16 cellular contexts compared by ENCODE assay signal in genomic region chr9:91532325-91532724, GRCh38.
DNase-seq lines count a peak whose midpoint lies in the region; ATAC-seq and TF ChIP-seq lines count a peak whose summit lies in the region.
"Had no signal": no experiment of that assay in that cellular context is flagged by ENCODE, and none has a peak within 500 bp of the region (broad histone marks: within the 10 kb centered on the region; RNA-seq: fewer than 3 reads in every experiment).

No MANE protein-coding gene starts in this region.

- H3K27me3 Mint-ChIP-seq in activated T-helper 17 cell treated with anti-CD3 and anti-CD28 coated beads, Interleukin-2, amount 50 U/mL, for 72 hours: peaks cover 14% of the 10 kb centered on the region

- H3K27ac ChIP-seq in IMR-90 (ENCODE audit: insufficient read depth, low read length) (no peak overlapping the region), upper lobe of right lung (no peak overlapping the region), colonic mucosa (no peak overlapping the region)
- H3K27ac ChIP-seq: SJSA1 had no signal

- TF ChIP-seq POLR2A in IMR-90 (IDR thresholded peaks at IDR 0.05; ENCODE audit: low read depth, low read length): no peak

- no peak overlapping the region for H3K4ac ChIP-seq in IMR-90 (ENCODE audit: low read depth, low read length)

- no peak overlapping the region for H2AK5ac ChIP-seq in IMR-90 (ENCODE audit: low read depth, low read length)

- H4K20me1 ChIP-seq in IMR-90 (ENCODE audit: insufficient read depth, low read length): no peaks in the 10 kb centered on the region

- no peak overlapping the region for H3K23ac ChIP-seq in IMR-90 (ENCODE audit: low read depth, low read length)

- H3K36me3 ChIP-seq in IMR-90 (ENCODE audit: control insufficient read depth, insufficient read depth, low read length) (no peaks in the 10 kb centered on the region), upper lobe of right lung (no peaks in the 10 kb centered on the region), colonic mucosa (no peaks in the 10 kb centered on the region)
- H3K36me3 ChIP-seq: BE2C, SJSA1 had no signal

- H3K27me3 ChIP-seq in IMR-90 (ENCODE audit: control insufficient read depth, insufficient read depth, low read length) (no peaks in the 10 kb centered on the region), upper lobe of right lung (peaks cover 6% of the 10 kb centered on the region), colonic mucosa (no peaks in the 10 kb centered on the region)
- H3K27me3 ChIP-seq: SJSA1 had no signal

- no CpG with 5 or more reads among the region's 3 CpGs for WGBS in IMR-90 (ENCODE audit: extremely low coverage in 2 of 2, insufficient read length in 1 of 2), 2 experiments

- dilution Hi-C loops in IMR-90 (cut with HindIII; ENCODE audit: low sequenced_read_pairs, unreplicated experiment): no loop called here

- no peak overlapping the region for H3K56ac ChIP-seq in IMR-90 (ENCODE audit: extremely low read depth, insufficient read depth, low read length)

- H2BK5ac ChIP-seq in IMR-90 (ENCODE audit: low read depth, low read length, poor library complexity, severe bottlenecking): no peak overlapping the region

- no peak for TF ChIP-seq RAD21 in IMR-90 (IDR thresholded peaks at IDR 0.05; ENCODE audit: low read length)

- no peak overlapping the region for H4K5ac ChIP-seq in IMR-90 (ENCODE audit: low read depth, low read length)

- no peak overlapping the region for H2AK9ac ChIP-seq in IMR-90 (replicated peaks; ENCODE audit: low read depth, low read length, poor library complexity)

- H3K9ac ChIP-seq in IMR-90 (ENCODE audit: low read depth, low read length) (no peak overlapping the region), colonic mucosa (ENCODE audit: low read depth in 2 of 2, low read length in 2 of 2) (no peak overlapping the region)

- H3K9me3 Mint-ChIP-seq in activated T-helper 17 cell treated with anti-CD3 and anti-CD28 coated beads, Interleukin-2, amount 50 U/mL, for 72 hours: no peaks in the 10 kb centered on the region

- H3K14ac ChIP-seq in IMR-90 (replicated peaks; ENCODE audit: low read depth, low read length): no peak overlapping the region

- no peak overlapping the region for H2BK20ac ChIP-seq in IMR-90 (ENCODE audit: low read depth, low read length)

- H3K4me2 ChIP-seq in IMR-90 (ENCODE audit: low read depth, low read length): no peak overlapping the region

- no peak overlapping the region for H3K18ac ChIP-seq in IMR-90 (ENCODE audit: low read depth, low read length)

- POLR2A ChIA-PET in IMR-90 (lab: Charles Lee; ENCODE audit: unreplicated experiment): no interaction called here

- H2BK120ac ChIP-seq in IMR-90 (ENCODE audit: low read depth, low read length): no peak overlapping the region

- intact Hi-C loops in IMR-90 (cut with micrococcal nuclease) (no loop called here), upper lobe of right lung (cut with DNase I) (no loop called here), colonic mucosa (cut with DNase I) (no loop called here)

- BruUV-seq in IMR-90 (replicated peaks; lab: Mats Ljungman, UMichigan): no TSS peak

- no peak overlapping the region for H4K8ac ChIP-seq in IMR-90 (ENCODE audit: low read depth in 2 of 2, low read length in 2 of 2)

- H3K9me3 ChIP-seq in IMR-90 (ENCODE audit: control insufficient read depth, insufficient read depth, low read length): no peaks in the 10 kb centered on the region
- H3K9me3 ChIP-seq in upper lobe of right lung: no peaks in the 10 kb centered on the region
- H3K9me3 ChIP-seq in colonic mucosa: no peaks in the 10 kb centered on the region
- H3K9me3 ChIP-seq: BE2C, SJSA1 had no signal

- no peak overlapping the region for H2AFZ ChIP-seq in IMR-90 (replicated peaks; ENCODE audit: low read length, poor library complexity)

- in situ Hi-C loops in IMR-90 (cut with MboI; ENCODE audit: low sequenced_read_pairs): no loop called here

- H3K4me3 Mint-ChIP-seq in activated T-helper 17 cell treated with anti-CD3 and anti-CD28 coated beads, Interleukin-2, amount 50 U/mL, for 72 hours: no peak overlapping the region
- H3K4me3 Mint-ChIP-seq: IgD-negative memory B cell had no signal

- no peaks in the 10 kb centered on the region for H3K4me1 Mint-ChIP-seq in activated T-helper 17 cell treated with anti-CD3 and anti-CD28 coated beads, Interleukin-2, amount 50 U/mL, for 72 hours

- no peak overlapping the region for H3K27ac Mint-ChIP-seq in activated T-helper 17 cell treated with anti-CD3 and anti-CD28 coated beads, Interleukin-2, amount 50 U/mL, for 72 hours
- H3K27ac Mint-ChIP-seq: IgD-negative memory B cell had no signal

- no peaks in the 10 kb centered on the region for H3K36me3 Mint-ChIP-seq in activated T-helper 17 cell treated with anti-CD3 and anti-CD28 coated beads, Interleukin-2, amount 50 U/mL, for 72 hours (ENCODE audit: low read depth)
- H3K36me3 Mint-ChIP-seq: IgD-negative memory B cell had no signal

- no peak overlapping the region for H2BK15ac ChIP-seq in IMR-90 (ENCODE audit: low read depth, low read length)

- peaks cover 17% of the 10 kb centered on the region for H3K4me1 ChIP-seq in IMR-90 (ENCODE audit: control insufficient read depth, insufficient read depth, low read length)
- H3K4me1 ChIP-seq in upper lobe of right lung: no peaks in the 10 kb centered on the region
- H3K4me1 ChIP-seq in colonic mucosa: no peaks in the 10 kb centered on the region
- H3K4me1 ChIP-seq: BE2C had no signal

- TF ChIP-seq CTCF in IMR-90 (conservative IDR thresholded peaks at IDR 0.05; ENCODE audit: low read depth, low read length) (no peak), upper lobe of right lung (IDR thresholded peaks at IDR 0.05) (no peak), colonic mucosa (IDR thresholded peaks at IDR 0.05) (no peak)

- no peaks in the 10 kb centered on the region for H3K79me1 ChIP-seq in IMR-90 (ENCODE audit: low read depth in 1 of 2, low read length in 2 of 2)

- DNase-seq in COLO829 (ENCODE audit: low spot score) (peak; percentile 14), IMR-90 (peak; percentile 27), amniotic epithelial cell (ENCODE audit: low read depth) (peak; percentile 54), upper lobe of right lung (no peak), DMS 273 (lab: John Stamatoyannopoulos, UW; ENCODE audit: unreplicated experiment) (no peak), colonic mucosa (no peak)
- DNase-seq: BE2C, EL, NCI-H1092, NCI-H1694, NCI-H446 had no signal

- CTCF ChIA-PET in IMR-90 (lab: Yijun Ruan, JAX): interaction anchor here (0.8 kb wide), 1 partner anchor 17 kb away, joined by 3 read pairs; no protein-coding TSS in a partner anchor

- H3K9me1 ChIP-seq in IMR-90 (ENCODE audit: insufficient read depth, low read length): peaks cover 15% of the 10 kb centered on the region

- H3K4me3 ChIP-seq in IMR-90 (ENCODE audit: insufficient read depth, low read depth, low read length) (no peak overlapping the region), upper lobe of right lung (no peak overlapping the region), colonic mucosa (no peak overlapping the region)
- H3K4me3 ChIP-seq: SJSA1 had no signal

- ATAC-seq in IMR-90 (ENCODE audit: low read depth) (no peak), esophagus mucosa (peak; percentile 69), upper lobe of right lung (no peak)
- no peak for ATAC-seq in activated T-helper 17 cell treated with anti-CD3 and anti-CD28 coated beads, Interleukin-2, amount 50 U/mL, for 72 hours (replicated peaks)
- ATAC-seq: HCT116 had no signal

- H4K91ac ChIP-seq in IMR-90 (ENCODE audit: insufficient read depth, low read depth, low read length): no peak overlapping the region

TF ChIP-seq in IMR-90, 13 proteins besides CTCF, POLR2A, EP300 and RAD21:
- no peak for TF ChIP-seq USF2 (IDR thresholded peaks at IDR 0.05; ENCODE audit: low read depth, low read length)
- TF ChIP-seq MAFK (IDR thresholded peaks at IDR 0.05; ENCODE audit: low read depth, low read length): peak; percentile 97

Comparison
In these comparisons a context has a peak if more than half of its experiments do, and no peak if none do; other contexts are left out.
1. DNase-seq: peak in COLO829 (single experiment), IMR-90 (single experiment) and amniotic epithelial cell (single experiment); none in upper lobe of right lung (single experiment), DMS 273 (single experiment) and colonic mucosa (single experiment).